8 cellular contexts compared by ENCODE assay signal in genomic region chr9:113274474-113275146, GRCh38. TPM values are rescaled to one million over a fixed set of nuclear protein-coding genes. Genes with fewer than 3 reads are reported as not detected.
DNase-seq lines count a peak whose midpoint lies in the region; ATAC-seq and TF ChIP-seq lines count a peak whose summit lies in the region.

No MANE protein-coding gene starts in this region.

- TF ChIP-seq CTCF in left lung (IDR thresholded peaks at IDR 0.05), result peak; percentile 62 to 65

- H3K27me3 ChIP-seq in left lung, result no peaks in the 10 kb centered on the region
- no peaks in the 10 kb centered on the region for H3K27me3 ChIP-seq in stomach smooth muscle (ENCODE audit: control insufficient read depth in 1 of 2, insufficient read depth in 2 of 2, low read length in 2 of 2)

- DNase-seq in activated CD4-positive, CD25-positive, alpha-beta regulatory T cell treated with anti-CD3 and anti-CD28 coated beads, Interleukin-2, amount 50 U/mL, for 16 hours (ENCODE audit: low read depth, low spot score), result peak; percentile 30
- DNase-seq in activated CD4-positive, CD25-positive, alpha-beta regulatory T cell treated with anti-CD3 and anti-CD28 coated beads, Interleukin-2, amount 50 U/mL, for 72 hours, result no peak
- DNase-seq in LHCN-M2 (ENCODE audit: low read depth) (peak; percentile 58), RPMI7951 (ENCODE audit: low read depth) (peak; percentile 57), dermis blood vessel endothelial cell (peak; percentile 78), left lung (no peak)

- H3K9ac ChIP-seq in stomach smooth muscle (ENCODE audit: low read length in 2 of 2), result peak overlapping the region; percentile 86 to 94

- intact Hi-C loops in left lung (cut with DNase I), result no loop called here

- peak overlapping the region; percentile 76 to 78 for H3K4me3 ChIP-seq in left lung
- H3K4me3 ChIP-seq in stomach smooth muscle (ENCODE audit: low read length in 2 of 2), result peak overlapping the region; percentile 85 to 100

- H3K4me1 ChIP-seq in left lung, result peaks cover 5 to 33% of the 10 kb centered on the region in 2 donors
- peaks cover 10% of the 10 kb centered on the region for H3K4me1 ChIP-seq in stomach smooth muscle (ENCODE audit: control insufficient read depth, insufficient read depth, low read length)

- H3K9me3 ChIP-seq in left lung, result no peaks in the 10 kb centered on the region
- no peaks in the 10 kb centered on the region for H3K9me3 ChIP-seq in stomach smooth muscle (ENCODE audit: control insufficient read depth in 2 of 2, low read length in 2 of 2)

- H3K36me3 ChIP-seq in left lung (peaks cover 0 to 65% of the 10 kb centered on the region in 2 donors), stomach smooth muscle (ENCODE audit: control insufficient read depth in 2 of 2, insufficient read depth in 2 of 2, low read length in 2 of 2) (peaks cover 28 to 33% of the 10 kb centered on the region in 2 donors)

- ATAC-seq in GM21529 (IDR thresholded peaks at IDR 0.05; ENCODE audit: unreplicated experiment), result peak; percentile 8
- peak; percentile 74 for ATAC-seq in left lung

- peak overlapping the region; percentile 90 to 92 for H3K27ac ChIP-seq in left lung
- peak overlapping the region; percentile 97 for H3K27ac ChIP-seq in stomach smooth muscle (ENCODE audit: low read length)

RNA-seq across cellular contexts. Expression of gene CDC26, which starts 0.8 kb away (rescaled TPM):
- 25.0 and 39.7 TPM in 2 replicates for total RNA-seq in LHCN-M2 (2014; rRNA removed)
- polyA plus RNA-seq in LHCN-M2 (2012), result 43.0 TPM
- 42.1 and 57.9 TPM in 2 replicates for total RNA-seq in RPMI7951 (2014; rRNA removed; shearing (Covaris generic))
- 52.1 and 67.9 TPM in 2 replicates for total RNA-seq in dermis blood vessel endothelial cell
- total RNA-seq in left lung, result 10 to 100 TPM; 27.8 to 32.7 TPM

RNA-seq across cellular contexts. Expression of gene PRPF4, which starts 0.8 kb away (rescaled TPM):
- total RNA-seq in LHCN-M2 (2014; rRNA removed) (49.3 and 51.0 TPM in 2 replicates), dermis blood vessel endothelial cell (25.0 and 33.6 TPM in 2 replicates), left lung (10 to 100 TPM; 16.6 to 22.4 TPM)
- 19.9 TPM for polyA plus RNA-seq in LHCN-M2 (2012)
- 35.8 and 40.4 TPM in 2 replicates for total RNA-seq in RPMI7951 (2014; rRNA removed; shearing (Covaris generic))

RNA-seq across cellular contexts. Expression of gene RNF183, which starts 28.6 kb away (rescaled TPM):
- total RNA-seq in LHCN-M2 (2014; rRNA removed), result not detected in 2 replicates
- not detected for polyA plus RNA-seq in LHCN-M2 (2012)
- total RNA-seq in RPMI7951 (2014; rRNA removed; shearing (Covaris generic)), result not detected in 2 replicates
- total RNA-seq in dermis blood vessel endothelial cell, result not detected in 2 replicates
- total RNA-seq in left lung, result not detected

RNA-seq across cellular contexts. Expression of gene SLC31A1, which starts 53.3 kb away (rescaled TPM):
- 15.1 and 15.8 TPM in 2 replicates for total RNA-seq in LHCN-M2 (2014; rRNA removed)
- 15.7 TPM for polyA plus RNA-seq in LHCN-M2 (2012)
- 14.9 and 16.9 TPM in 2 replicates for total RNA-seq in RPMI7951 (2014; rRNA removed; shearing (Covaris generic))
- 13.4 and 16.5 TPM in 2 replicates for total RNA-seq in dermis blood vessel endothelial cell
- 10 to 100 TPM; 34.7 to 45.0 TPM for total RNA-seq in left lung

RNA-seq across cellular contexts. Expression of gene FKBP15, which starts 53.5 kb away (rescaled TPM):
- total RNA-seq in LHCN-M2 (2014; rRNA removed), result 24.9 and 28.5 TPM in 2 replicates
- 18.9 TPM for polyA plus RNA-seq in LHCN-M2 (2012)
- total RNA-seq in RPMI7951 (2014; rRNA removed; shearing (Covaris generic)), result 15.0 and 19.1 TPM in 2 replicates
- 18.7 and 25.3 TPM in 2 replicates for total RNA-seq in dermis blood vessel endothelial cell
- 10 to 100 TPM; 35.7 to 55.3 TPM for total RNA-seq in left lung

Comparison
In these comparisons a context has a peak if more than half of its experiments do, and no peak if none do; other contexts are left out.
1. DNase-seq: peak in activated CD4-positive, CD25-positive, alpha-beta regulatory T cell treated with anti-CD3 and anti-CD28 coated beads, Interleukin-2, amount 50 U/mL, for 16 hours (single experiment), LHCN-M2 (single experiment), RPMI7951 (single experiment) and dermis blood vessel endothelial cell (single experiment); none in activated CD4-positive, CD25-positive, alpha-beta regulatory T cell treated with anti-CD3 and anti-CD28 coated beads, Interleukin-2, amount 50 U/mL, for 72 hours (single experiment) and left lung (0 of 2).